In the genomic region with DNA sequence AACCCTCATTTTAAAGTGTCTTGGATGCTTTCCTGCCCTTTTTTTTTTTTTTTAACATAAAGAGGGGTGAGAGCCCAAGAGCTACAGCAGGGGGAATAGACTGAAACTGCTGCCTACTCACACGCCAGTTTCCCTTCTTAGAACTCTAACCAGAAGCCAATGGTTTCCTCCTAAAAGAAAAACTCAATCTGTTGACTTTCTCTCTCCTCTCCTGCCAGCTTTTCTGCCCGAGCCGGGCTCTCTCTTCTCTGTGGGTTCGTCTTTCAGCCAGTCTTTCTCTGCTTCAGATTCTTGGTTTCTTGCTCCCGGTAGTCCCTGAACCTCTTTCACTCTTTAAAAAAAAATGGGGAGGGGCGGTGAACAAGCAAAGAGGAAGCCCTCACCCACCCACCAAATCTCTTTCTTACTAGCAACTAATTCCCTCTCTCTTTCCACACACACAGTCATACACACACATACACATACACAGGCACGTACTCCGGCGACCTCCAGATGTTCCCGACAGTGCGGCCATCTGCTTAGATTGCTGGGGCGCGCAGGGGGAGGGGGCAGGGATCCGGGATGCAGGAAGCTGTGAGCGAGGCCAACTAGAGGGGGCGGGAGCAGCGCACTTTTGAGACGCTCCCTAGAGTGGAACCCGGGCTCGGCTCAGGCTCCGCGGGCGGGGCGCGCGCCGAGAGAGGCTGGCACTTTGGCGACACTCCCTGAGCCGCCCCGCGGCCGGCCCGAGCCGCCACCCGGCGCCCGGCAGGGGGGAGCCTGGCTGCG, we compare ENCODE assay signal across 1 cellular context.
TF ChIP-seq lines count a peak whose summit lies in the region.

No MANE protein-coding gene starts in this region.

TF ChIP-seq in HEK293, 187 proteins besides CTCF, POLR2A, EP300 and RAD21 (continued from another document and continues in another):
- TF ChIP-seq ZNF335 (tag by site-specific recombination; conservative IDR thresholded peaks at IDR 0.05) (peak; percentile 96), ZNF837 (tag by site-specific recombination; IDR thresholded peaks at IDR 0.05) (no peak), WT1 (tag by site-specific recombination; IDR thresholded peaks at IDR 0.05) (no peak), ZNF221 (tag by site-specific recombination; IDR thresholded peaks at IDR 0.05; ENCODE audit: borderline replicate concordance) (no peak), GLIS1 (tag by site-specific recombination; IDR thresholded peaks at IDR 0.05) (peak; percentile 46), ZNF202 (tag by site-specific recombination; IDR thresholded peaks at IDR 0.05; ENCODE audit: borderline replicate concordance) (no peak), ZNF76 (tag by site-specific recombination; IDR thresholded peaks at IDR 0.05; ENCODE audit: borderline replicate concordance, low read depth) (no peak), ZNF571 (tag by site-specific recombination; IDR thresholded peaks at IDR 0.05) (no peak), ZNF19 (tag by site-specific recombination; IDR thresholded peaks at IDR 0.05; ENCODE audit: low read depth) (no peak), ZNF274 (IDR thresholded peaks at IDR 0.05; ENCODE audit: low read length) (no peak), ZNF274 (tag by site-specific recombination; IDR thresholded peaks at IDR 0.05; ENCODE audit: borderline replicate concordance) (no peak), ZNF24 (tag by site-specific recombination; IDR thresholded peaks at IDR 0.05) (peak; percentile 59; the same call in 1 of the 2 replicates), SP2 (tag by site-specific recombination; IDR thresholded peaks at IDR 0.05) (no peak; the same call in 1 of the 2 replicates), ZNF660 (tag by site-specific recombination; IDR thresholded peaks at IDR 0.05) (no peak; the same call in 1 of the 2 replicates), ZNF670 (tag by site-specific recombination; IDR thresholded peaks at IDR 0.05; ENCODE audit: low read depth) (no peak), ZNF449 (tag by site-specific recombination; IDR thresholded peaks at IDR 0.05) (0 out of 2 replicates have a peak, but pooled peaks have one; percentile 62), REPIN1 (tag by site-specific recombination; IDR thresholded peaks at IDR 0.05; ENCODE audit: low read depth) (no peak), BCL11B (tag by site-specific recombination; IDR thresholded peaks at IDR 0.05; ENCODE audit: low read depth) (0 out of 2 replicates have a peak, but pooled peaks have one; percentile 49), ZNF391 (tag by site-specific recombination; IDR thresholded peaks at IDR 0.05; ENCODE audit: borderline replicate concordance, low read depth) (peak; percentile 71; the same call in 1 of the 2 replicates), ZBTB10 (tag by site-specific recombination; IDR thresholded peaks at IDR 0.05) (peak; percentile 59), KLF10 (tag by site-specific recombination; IDR thresholded peaks at IDR 0.05) (no peak), HOXA7 (CRISPR knock-in tag; IDR thresholded peaks at IDR 0.05; ENCODE audit: borderline replicate concordance) (no peak), ZNF266 (tag by site-specific recombination; IDR thresholded peaks at IDR 0.05; ENCODE audit: low read depth) (no peak), ZFP3 (tag by site-specific recombination; IDR thresholded peaks at IDR 0.05; ENCODE audit: low read depth) (no peak), ZBTB17 (tag by site-specific recombination; IDR thresholded peaks at IDR 0.05) (peak; percentile 91), ZNF366 (tag by site-specific recombination; conservative IDR thresholded peaks at IDR 0.05) (0 out of 2 replicates have a peak, but pooled peaks have one; percentile 50), ZNF37A (tag by site-specific recombination; IDR thresholded peaks at IDR 0.05) (no peak), ZFP41 (tag by site-specific recombination; IDR thresholded peaks at IDR 0.05; ENCODE audit: borderline replicate concordance) (no peak), ZNF701 (tag by site-specific recombination; IDR thresholded peaks at IDR 0.05) (no peak), MEIS1 (CRISPR knock-in tag; IDR thresholded peaks at IDR 0.05; ENCODE audit: borderline replicate concordance) (no peak), ZNF658 (tag by site-specific recombination; IDR thresholded peaks at IDR 0.05) (no peak), YY2 (tag by site-specific recombination; IDR thresholded peaks at IDR 0.05) (no peak), ZNF292 (tag by site-specific recombination; IDR thresholded peaks at IDR 0.05; ENCODE audit: borderline replicate concordance, low read depth) (no peak), ZNF223 (tag by site-specific recombination; IDR thresholded peaks at IDR 0.05) (no peak), ZBTB1 (tag by site-specific recombination; IDR thresholded peaks at IDR 0.05) (no peak), SP3 (tag by site-specific recombination; IDR thresholded peaks at IDR 0.05) (peak; percentile 61), ZNF175 (tag by site-specific recombination; IDR thresholded peaks at IDR 0.05) (no peak), ZNF280C (tag by site-specific recombination; IDR thresholded peaks at IDR 0.05) (no peak), ZNF529 (tag by site-specific recombination; IDR thresholded peaks at IDR 0.05; ENCODE audit: insufficient replicate concordance) (no peak), KLF7 (tag by site-specific recombination; IDR thresholded peaks at IDR 0.05; ENCODE audit: borderline replicate concordance) (peak; percentile 31; the same call in 1 of the 2 replicates), YY1 (tag by site-specific recombination; IDR thresholded peaks at IDR 0.05) (0 out of 2 replicates have a peak, but pooled peaks have one; percentile 22), KLF16 (tag by site-specific recombination; IDR thresholded peaks at IDR 0.05) (peak; percentile 71), ZNF121 (tag by site-specific recombination; IDR thresholded peaks at IDR 0.05) (no peak), ZNF174 (tag by site-specific recombination; IDR thresholded peaks at IDR 0.05) (no peak), ZNF560 (tag by site-specific recombination; IDR thresholded peaks at IDR 0.05; ENCODE audit: borderline replicate concordance) (no peak)
- TF ChIP-seq, protein P1, sequence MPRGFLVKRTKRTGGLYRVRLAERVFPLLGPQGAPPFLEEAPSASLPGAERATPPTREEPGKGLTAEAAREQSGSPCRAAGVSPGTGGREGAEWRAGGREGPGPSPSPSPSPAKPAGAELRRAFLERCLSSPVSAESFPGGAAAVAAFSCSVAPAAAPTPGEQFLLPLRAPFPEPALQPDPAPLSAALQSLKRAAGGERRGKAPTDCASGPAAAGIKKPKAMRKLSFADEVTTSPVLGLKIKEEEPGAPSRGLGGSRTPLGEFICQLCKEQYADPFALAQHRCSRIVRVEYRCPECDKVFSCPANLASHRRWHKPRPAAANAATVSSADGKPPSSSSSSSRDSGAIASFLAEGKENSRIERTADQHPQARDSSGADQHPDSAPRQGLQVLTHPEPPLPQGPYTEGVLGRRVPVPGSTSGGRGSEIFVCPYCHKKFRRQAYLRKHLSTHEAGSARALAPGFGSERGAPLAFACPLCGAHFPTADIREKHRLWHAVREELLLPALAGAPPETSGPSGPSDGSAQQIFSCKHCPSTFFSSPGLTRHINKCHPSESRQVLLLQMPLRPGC (tag by site-specific recombination; IDR thresholded peaks at IDR 0.05): no peak
- TF ChIP-seq, protein P2, sequence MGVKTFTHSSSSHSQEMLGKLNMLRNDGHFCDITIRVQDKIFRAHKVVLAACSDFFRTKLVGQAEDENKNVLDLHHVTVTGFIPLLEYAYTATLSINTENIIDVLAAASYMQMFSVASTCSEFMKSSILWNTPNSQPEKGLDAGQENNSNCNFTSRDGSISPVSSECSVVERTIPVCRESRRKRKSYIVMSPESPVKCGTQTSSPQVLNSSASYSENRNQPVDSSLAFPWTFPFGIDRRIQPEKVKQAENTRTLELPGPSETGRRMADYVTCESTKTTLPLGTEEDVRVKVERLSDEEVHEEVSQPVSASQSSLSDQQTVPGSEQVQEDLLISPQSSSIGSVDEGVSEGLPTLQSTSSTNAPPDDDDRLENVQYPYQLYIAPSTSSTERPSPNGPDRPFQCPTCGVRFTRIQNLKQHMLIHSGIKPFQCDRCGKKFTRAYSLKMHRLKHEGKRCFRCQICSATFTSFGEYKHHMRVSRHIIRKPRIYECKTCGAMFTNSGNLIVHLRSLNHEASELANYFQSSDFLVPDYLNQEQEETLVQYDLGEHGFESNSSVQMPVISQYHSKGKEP (tag by site-specific recombination; IDR thresholded peaks at IDR 0.05): peak; percentile 60; the same call in 1 of the 2 replicates
- TF ChIP-seq, protein P3, sequence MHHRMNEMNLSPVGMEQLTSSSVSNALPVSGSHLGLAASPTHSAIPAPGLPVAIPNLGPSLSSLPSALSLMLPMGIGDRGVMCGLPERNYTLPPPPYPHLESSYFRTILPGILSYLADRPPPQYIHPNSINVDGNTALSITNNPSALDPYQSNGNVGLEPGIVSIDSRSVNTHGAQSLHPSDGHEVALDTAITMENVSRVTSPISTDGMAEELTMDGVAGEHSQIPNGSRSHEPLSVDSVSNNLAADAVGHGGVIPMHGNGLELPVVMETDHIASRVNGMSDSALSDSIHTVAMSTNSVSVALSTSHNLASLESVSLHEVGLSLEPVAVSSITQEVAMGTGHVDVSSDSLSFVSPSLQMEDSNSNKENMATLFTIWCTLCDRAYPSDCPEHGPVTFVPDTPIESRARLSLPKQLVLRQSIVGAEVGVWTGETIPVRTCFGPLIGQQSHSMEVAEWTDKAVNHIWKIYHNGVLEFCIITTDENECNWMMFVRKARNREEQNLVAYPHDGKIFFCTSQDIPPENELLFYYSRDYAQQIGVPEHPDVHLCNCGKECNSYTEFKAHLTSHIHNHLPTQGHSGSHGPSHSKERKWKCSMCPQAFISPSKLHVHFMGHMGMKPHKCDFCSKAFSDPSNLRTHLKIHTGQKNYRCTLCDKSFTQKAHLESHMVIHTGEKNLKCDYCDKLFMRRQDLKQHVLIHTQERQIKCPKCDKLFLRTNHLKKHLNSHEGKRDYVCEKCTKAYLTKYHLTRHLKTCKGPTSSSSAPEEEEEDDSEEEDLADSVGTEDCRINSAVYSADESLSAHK (tag by site-specific recombination; IDR thresholded peaks at IDR 0.05): no peak; the same call in 1 of the 2 replicates
- TF ChIP-seq, protein P4, sequence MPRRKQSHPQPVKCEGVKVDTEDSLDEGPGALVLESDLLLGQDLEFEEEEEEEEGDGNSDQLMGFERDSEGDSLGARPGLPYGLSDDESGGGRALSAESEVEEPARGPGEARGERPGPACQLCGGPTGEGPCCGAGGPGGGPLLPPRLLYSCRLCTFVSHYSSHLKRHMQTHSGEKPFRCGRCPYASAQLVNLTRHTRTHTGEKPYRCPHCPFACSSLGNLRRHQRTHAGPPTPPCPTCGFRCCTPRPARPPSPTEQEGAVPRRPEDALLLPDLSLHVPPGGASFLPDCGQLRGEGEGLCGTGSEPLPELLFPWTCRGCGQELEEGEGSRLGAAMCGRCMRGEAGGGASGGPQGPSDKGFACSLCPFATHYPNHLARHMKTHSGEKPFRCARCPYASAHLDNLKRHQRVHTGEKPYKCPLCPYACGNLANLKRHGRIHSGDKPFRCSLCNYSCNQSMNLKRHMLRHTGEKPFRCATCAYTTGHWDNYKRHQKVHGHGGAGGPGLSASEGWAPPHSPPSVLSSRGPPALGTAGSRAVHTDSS (tag by site-specific recombination; IDR thresholded peaks at IDR 0.05): no peak
